Comparison of ENCODE assay signal across 29 cellular contexts in genomic region chr2:129604560-129604959, GRCh38.
"Had no signal": no experiment of that assay in that cellular context is flagged by ENCODE, and none has a peak within 500 bp of the region (broad histone marks: within the 10 kb centered on the region; RNA-seq: fewer than 3 reads in every experiment).

No MANE protein-coding gene starts in this region.

- H3K27me3 Mint-ChIP-seq: activated CD4-positive, alpha-beta memory T cell treated with anti-CD3 and anti-CD28 coated beads, Interleukin-2, amount 10 ng/mL, durations not matched to agents 7 days and 5 days; activated CD4-positive, alpha-beta T cell treated with anti-CD3 and anti-CD28 coated beads, Interleukin-2, amount 10 ng/mL, durations not matched to agents 7 days and 5 days; activated naive CD4-positive, alpha-beta T cell treated with anti-CD3 and anti-CD28 coated beads, Interleukin-2, amount 10 ng/mL, durations not matched to agents 7 days and 5 days had no signal

- H3K9me3 ChIP-seq: ascending aorta, colonic mucosa, esophagus squamous epithelium had no signal

- H3K36me3 Mint-ChIP-seq: activated naive CD4-positive, alpha-beta T cell treated with anti-CD3 and anti-CD28 coated beads, Interleukin-2, amount 10 ng/mL, durations not matched to agents 7 days and 5 days; activated naive CD8-positive, alpha-beta T cell treated with anti-CD3 and anti-CD28 coated beads, Interleukin-2, amount 10 ng/mL, durations not matched to agents 7 days and 5 days had no signal

- H3K36me3 ChIP-seq: ascending aorta, brain microvascular endothelial cell, colonic mucosa, esophagus squamous epithelium, gastroesophageal sphincter, heart right ventricle had no signal

- H3K27ac ChIP-seq: ascending aorta, brain microvascular endothelial cell, colonic mucosa, esophagus squamous epithelium, gastroesophageal sphincter, heart right ventricle, VCaP had no signal

- H3K27ac Mint-ChIP-seq: activated CD4-positive, alpha-beta memory T cell treated with anti-CD3 and anti-CD28 coated beads, Interleukin-2, amount 10 ng/mL, durations not matched to agents 7 days and 5 days; activated CD4-positive, alpha-beta T cell treated with anti-CD3 and anti-CD28 coated beads, Interleukin-2, amount 10 ng/mL, durations not matched to agents 7 days and 5 days; activated naive CD4-positive, alpha-beta T cell treated with anti-CD3 and anti-CD28 coated beads, Interleukin-2, amount 10 ng/mL, durations not matched to agents 7 days and 5 days; activated naive CD4-positive, alpha-beta T cell treated with anti-CD3 and anti-CD28 coated beads, Interleukin-2, amount 50 U/mL, for 72 hours; activated naive CD8-positive, alpha-beta T cell treated with anti-CD3 and anti-CD28 coated beads, Interleukin-2, amount 10 ng/mL, durations not matched to agents 7 days and 5 days; activated T-cell treated with anti-CD3 and anti-CD28 coated beads, Interleukin-2, amount 50 U/mL, for 24 hours; activated T-cell treated with anti-CD3 and anti-CD28 coated beads, Interleukin-2, amount 50 U/mL, for 72 hours; dendritic cell treated with granulocyte-macrophage colony-stimulating factor and Interleukin-4, amounts not matched to agents 40 ng/mL and 50 ng/mL, for 4 days; WTC11 had no signal

- H3K4me3 Mint-ChIP-seq: activated CD4-positive, alpha-beta memory T cell treated with anti-CD3 and anti-CD28 coated beads, Interleukin-2, amount 10 ng/mL, durations not matched to agents 7 days and 5 days; activated CD4-positive, alpha-beta T cell treated with anti-CD3 and anti-CD28 coated beads, Interleukin-2, amount 10 ng/mL, durations not matched to agents 7 days and 5 days; activated naive CD4-positive, alpha-beta T cell treated with anti-CD3 and anti-CD28 coated beads, Interleukin-2, amount 10 ng/mL, durations not matched to agents 7 days and 5 days; activated naive CD8-positive, alpha-beta T cell treated with anti-CD3 and anti-CD28 coated beads, Interleukin-2, amount 10 ng/mL, durations not matched to agents 7 days and 5 days; activated T-cell treated with anti-CD3 and anti-CD28 coated beads, Interleukin-2, amount 50 U/mL, for 24 hours; activated T-cell treated with anti-CD3 and anti-CD28 coated beads, Interleukin-2, amount 50 U/mL, for 72 hours; dendritic cell treated with granulocyte-macrophage colony-stimulating factor and Interleukin-4, amounts not matched to agents 40 ng/mL and 50 ng/mL, for 4 days; WTC11 had no signal

- H3K4me1 ChIP-seq: ascending aorta, colonic mucosa, esophagus squamous epithelium had no signal

- H3K27me3 ChIP-seq: ascending aorta, brain microvascular endothelial cell, colonic mucosa had no signal

- DNase-seq: activated CD4-positive, alpha-beta memory T cell treated with anti-CD3 and anti-CD28 coated beads, Interleukin-2, amount 10 ng/mL, durations not matched to agents 7 days and 5 days; activated CD4-positive, alpha-beta T cell treated with anti-CD3 and anti-CD28 coated beads for 1 hour; activated CD4-positive, alpha-beta T cell treated with anti-CD3 and anti-CD28 coated beads for 4 hours; activated CD4-positive, alpha-beta T cell treated with anti-CD3 and anti-CD28 coated beads, Interleukin-2, amount 10 ng/mL, durations not matched to agents 7 days and 5 days; activated CD4-positive, alpha-beta T cell treated with anti-CD3 and anti-CD28 coated beads, Interleukin-2, amount 50 U/mL, for 4 hours; activated CD8-positive, alpha-beta memory T cell treated with anti-CD3 and anti-CD28 coated beads, Interleukin-2, amount 50 U/mL, for 48 hours; activated gamma-delta T cell; activated naive CD4-positive, alpha-beta T cell; activated naive CD4-positive, alpha-beta T cell treated with anti-CD3 and anti-CD28 coated beads, Interleukin-2, amount 10 ng/mL, durations not matched to agents 7 days and 5 days; activated naive CD8-positive, alpha-beta T cell treated with anti-CD3 and anti-CD28 coated beads, Interleukin-2, amount 10 ng/mL, durations not matched to agents 7 days and 5 days; activated T-cell treated with anti-CD3 and anti-CD28 coated beads for 4 hours; activated T-cell treated with anti-CD3 and anti-CD28 coated beads, Interleukin-2, amount 50 U/mL, for 24 hours; activated T-cell treated with anti-CD3 and anti-CD28 coated beads, Interleukin-2, amount 50 U/mL, for 72 hours; brain microvascular endothelial cell; central memory CD4-positive, alpha-beta T cell; cerebellar nuclear complex; colonic mucosa; effector memory CD4-positive, alpha-beta T cell; esophagus squamous epithelium; foreskin melanocyte; heart right ventricle; T-helper 2 cell had no signal

- H3K4me3 ChIP-seq: ascending aorta, colonic mucosa, dorsolateral prefrontal cortex, esophagus squamous epithelium, gastroesophageal sphincter, heart right ventricle had no signal

- ATAC-seq: activated naive CD4-positive, alpha-beta T cell treated with anti-CD3 and anti-CD28 coated beads, Interleukin-2, amount 50 U/mL, for 72 hours; activated T-cell treated with anti-CD3 and anti-CD28 coated beads, Interleukin-2, amount 50 U/mL, for 72 hours; gastroesophageal sphincter; WTC11 had no signal

- H3K4me1 Mint-ChIP-seq: activated CD4-positive, alpha-beta memory T cell treated with anti-CD3 and anti-CD28 coated beads, Interleukin-2, amount 10 ng/mL, durations not matched to agents 7 days and 5 days; activated CD4-positive, alpha-beta T cell treated with anti-CD3 and anti-CD28 coated beads, Interleukin-2, amount 10 ng/mL, durations not matched to agents 7 days and 5 days; activated naive CD4-positive, alpha-beta T cell treated with anti-CD3 and anti-CD28 coated beads, Interleukin-2, amount 10 ng/mL, durations not matched to agents 7 days and 5 days had no signal
